In the genomic region with DNA sequence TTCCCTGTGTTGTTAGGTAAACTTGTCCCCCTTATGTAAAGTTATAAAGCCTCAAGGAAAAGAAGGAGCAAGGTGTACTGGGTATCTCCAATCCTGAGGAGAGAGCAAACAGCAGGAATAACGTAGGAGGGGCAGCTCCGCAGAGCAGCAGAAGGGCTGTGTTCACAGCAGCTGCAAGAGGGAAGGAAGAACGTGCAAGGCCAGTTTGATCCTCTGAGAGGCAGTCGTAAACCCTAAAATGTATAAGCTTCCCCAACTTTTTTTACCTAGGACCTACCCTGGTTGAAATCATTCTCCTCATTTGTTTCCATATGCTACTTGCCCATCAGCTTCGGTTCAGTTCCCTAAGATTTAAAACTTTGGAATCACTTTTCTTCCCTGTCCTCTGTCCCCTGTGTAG, we compare ENCODE assay signal across 8 cellular contexts.
"Had no signal": no experiment of that assay in that cellular context is flagged by ENCODE, and none has a peak within 500 bp of the region (broad histone marks: within the 10 kb centered on the region; RNA-seq: fewer than 3 reads in every experiment).

No MANE protein-coding gene starts in this region.

- FAIRE-seq: H54 had no signal

- H3K36me3 ChIP-seq: HAP-1 had no signal

- H3K9me3 ChIP-seq: HAP-1 had no signal

- H3K4me1 ChIP-seq: HAP-1 had no signal

- DNase-seq: GOT3, IMR-90, Kasumi-1, KG1 had no signal

- H3K27ac ChIP-seq: HL-60 had no signal

- H3K4me3 ChIP-seq: HAP-1 had no signal

- ATAC-seq: HCT116 had no signal
